In the genomic region with DNA sequence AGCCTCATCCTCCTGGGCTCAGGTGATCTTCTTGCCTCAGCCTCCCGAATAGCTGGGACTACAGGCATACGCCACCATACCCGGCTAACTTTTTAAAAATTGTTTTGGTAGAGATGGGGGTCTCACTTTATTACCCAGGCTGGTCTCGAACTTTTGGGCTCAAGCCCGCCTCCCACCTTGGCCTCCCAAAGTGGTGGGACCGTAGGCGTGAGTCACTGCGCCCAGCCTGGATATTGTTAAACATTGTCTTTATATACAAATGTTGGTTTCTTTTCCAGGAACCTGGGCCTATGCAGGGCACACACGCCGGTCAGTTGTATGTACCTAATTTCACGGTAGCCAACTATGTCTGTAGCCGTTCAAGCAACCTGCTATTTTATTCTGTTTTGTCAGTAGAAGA, we compare ENCODE assay signal across 14 cellular contexts.
DNase-seq lines count a peak whose midpoint lies in the region; ATAC-seq and TF ChIP-seq lines count a peak whose summit lies in the region.
"Had no signal": no experiment of that assay in that cellular context is flagged by ENCODE, and none has a peak within 500 bp of the region (broad histone marks: within the 10 kb centered on the region; RNA-seq: fewer than 3 reads in every experiment).

No MANE protein-coding gene starts in this region.

- ATAC-seq in SK-N-SH treated with all-trans-retinoic acid at 6 μM for 48 hours = no peak
- ATAC-seq in mucosa of descending colon = no peak
- ATAC-seq: stimulated activated naive B cell treated with anti-CD40 and anti-IgM and Interleukin-4, amounts not matched to agents 10 μg/mL and 1 μg/mL and 100 μg/mL, for 72 hours; WTC11 had no signal

- no peak for TF ChIP-seq RAD21 in SK-N-SH (IDR thresholded peaks at IDR 0.05; ENCODE audit: low read length)

- TF ChIP-seq EP300 in SK-N-SH (IDR thresholded peaks at IDR 0.05; ENCODE audit: borderline replicate concordance in 1 of 2, low read depth in 1 of 2, low read length in 1 of 2) = no peak

- H3K36me3 ChIP-seq in SK-N-SH (replicated peaks in 1 of 2; ENCODE audit: control insufficient read depth in 1 of 2, insufficient read depth in 2 of 2, low read length in 1 of 2) = peaks cover 6 to 38% of the 10 kb centered on the region in 2 experiments
- no peaks in the 10 kb centered on the region for H3K36me3 ChIP-seq in mucosa of descending colon (ENCODE audit: low read depth)
- peaks cover 21% of the 10 kb centered on the region for H3K36me3 ChIP-seq in thymus (ENCODE audit: control insufficient read depth, insufficient read depth)
- H3K36me3 ChIP-seq in Karpas-422 (ENCODE audit: insufficient read depth, low read length) = no peaks in the 10 kb centered on the region

- H3K4me2 ChIP-seq in SK-N-SH = peak overlapping the region; percentile 72
- H3K4me2 ChIP-seq in Karpas-422 (ENCODE audit: low read depth, low read length, poor library complexity, severe bottlenecking) = no peak overlapping the region

- CTCF ChIA-PET in SK-N-SH (lab: Yijun Ruan, JAX) = interaction anchor here (1.1 to 2.8 kb wide), 8 partner anchors 10 to 168 kb away, joined by 3 to 20 read pairs (median 5); a partner anchor contains a TSS

- DNase-seq in SK-N-SH = no peak
- no peak for DNase-seq in coronary artery (ENCODE audit: low spot score)
- DNase-seq in mucosa of descending colon = peak in 2 of 3 donors; percentile 17 to 27
- no peak for DNase-seq in 8988T
- no peak for DNase-seq in Ammon's horn (ENCODE audit: low spot score)
- DNase-seq in Karpas-422 = no peak
- DNase-seq: activated T-cell treated with anti-CD3 and anti-CD28 coated beads, Interleukin-2, amount 50 U/mL, for 48 hours; body of pancreas; NCI-H82; stimulated activated CD4-positive, alpha-beta T cell treated with anti-CD3 and anti-CD28 coated beads, Interleukin-2, amount 100 ng/mL, for 24 hours; stimulated activated naive B cell treated with anti-CD40 and anti-IgM and Interleukin-4, amounts not matched to agents 10 μg/mL and 1 μg/mL and 100 μg/mL, for 72 hours had no signal

- WGBS in SK-N-SH (ENCODE audit: low lambda C conversion rate) = 90% methylated on average over 12 of the region's 12 CpGs
- 98% methylated on average over 12 of the region's 12 CpGs for WGBS in thymus

- H3K27ac ChIP-seq in SK-N-SH (ENCODE audit: low read depth in 2 of 2, low read length in 1 of 2) (peak overlapping the region; percentile 90 to 99), coronary artery (peak overlapping the region; percentile 92 to 99), thymus (ENCODE audit: low read depth) (peak overlapping the region; percentile 39), Karpas-422 (ENCODE audit: low read length) (no peak overlapping the region)

- H3K9me3 ChIP-seq in SK-N-SH = no peaks in the 10 kb centered on the region
- no peaks in the 10 kb centered on the region for H3K9me3 ChIP-seq in mucosa of descending colon
- H3K9me3 ChIP-seq in thymus (ENCODE audit: control insufficient read depth) = peaks cover 1% of the 10 kb centered on the region
- H3K9me3 ChIP-seq in Karpas-422 (ENCODE audit: low read length) = no peaks in the 10 kb centered on the region
- H3K9me3 ChIP-seq: body of pancreas had no signal

- H3K4me1 ChIP-seq in SK-N-SH (ENCODE audit: control insufficient read depth in 1 of 2, insufficient read depth in 2 of 2, low read depth in 1 of 2, low read length in 1 of 2) = peaks cover 39 to 44% of the 10 kb centered on the region in 2 experiments
- H3K4me1 ChIP-seq in mucosa of descending colon (ENCODE audit: low read depth) = peaks cover 19% of the 10 kb centered on the region
- H3K4me1 ChIP-seq in thymus (ENCODE audit: control insufficient read depth, insufficient read depth, low read length) = peaks cover 11% of the 10 kb centered on the region
- H3K4me1 ChIP-seq in Karpas-422 (ENCODE audit: low read length) = no peaks in the 10 kb centered on the region

- H3K9ac ChIP-seq in SK-N-SH = peak overlapping the region; percentile 65
- H3K9ac ChIP-seq in Karpas-422 (ENCODE audit: low read length) = no peak overlapping the region

- H3K4me3 ChIP-seq in SK-N-SH (ENCODE audit: low read depth in 2 of 2, low read length in 1 of 2) (no peak overlapping the region), coronary artery (no peak overlapping the region), mucosa of descending colon (no peak overlapping the region), thymus (ENCODE audit: low read length) (no peak overlapping the region), Karpas-422 (ENCODE audit: low read length) (no peak overlapping the region)
- H3K4me3 ChIP-seq: body of pancreas had no signal

- H2AFZ ChIP-seq in SK-N-SH (ENCODE audit: low read depth) (no peak overlapping the region), Karpas-422 (ENCODE audit: low read length) (no peak overlapping the region)

- H3K27me3 ChIP-seq in SK-N-SH (ENCODE audit: insufficient read depth) (no peaks in the 10 kb centered on the region), thymus (ENCODE audit: control insufficient read depth, insufficient read depth) (no peaks in the 10 kb centered on the region), Karpas-422 (ENCODE audit: low read length) (no peaks in the 10 kb centered on the region)
- H3K27me3 ChIP-seq: body of pancreas had no signal

- H3K79me2 ChIP-seq in SK-N-SH (ENCODE audit: insufficient read depth) (peaks cover 68% of the 10 kb centered on the region), Karpas-422 (ENCODE audit: low read length) (no peaks in the 10 kb centered on the region)

- H4K20me1 ChIP-seq in SK-N-SH (ENCODE audit: insufficient read depth) = no peaks in the 10 kb centered on the region
- no peaks in the 10 kb centered on the region for H4K20me1 ChIP-seq in Karpas-422 (ENCODE audit: insufficient read depth, low read depth, low read length)

- H3K9me2 ChIP-seq in SK-N-SH (no peaks in the 10 kb centered on the region), Karpas-422 (replicated peaks; ENCODE audit: insufficient read depth, low read length) (no peaks in the 10 kb centered on the region)

- TF ChIP-seq CTCF in SK-N-SH (IDR thresholded peaks at IDR 0.05) (no peak), coronary artery (IDR thresholded peaks at IDR 0.05) (no peak), mucosa of descending colon (IDR thresholded peaks at IDR 0.05) (no peak)

- POLR2A ChIA-PET in SK-N-SH (lab: Yijun Ruan, JAX) = no interaction called here

- intact Hi-C loops in mucosa of descending colon (cut with DNase I, micrococcal nuclease) = no loop called here

- peaks cover 40% of the 10 kb centered on the region for H3F3A ChIP-seq in SK-N-SH (replicated peaks; ENCODE audit: insufficient read depth)

TF ChIP-seq in SK-N-SH, 30 proteins besides CTCF, POLR2A, EP300 and RAD21:
- TF ChIP-seq MXI1 (IDR thresholded peaks at IDR 0.05; ENCODE audit: low read depth, low read length) = no peak
- TF ChIP-seq, protein P1, sequence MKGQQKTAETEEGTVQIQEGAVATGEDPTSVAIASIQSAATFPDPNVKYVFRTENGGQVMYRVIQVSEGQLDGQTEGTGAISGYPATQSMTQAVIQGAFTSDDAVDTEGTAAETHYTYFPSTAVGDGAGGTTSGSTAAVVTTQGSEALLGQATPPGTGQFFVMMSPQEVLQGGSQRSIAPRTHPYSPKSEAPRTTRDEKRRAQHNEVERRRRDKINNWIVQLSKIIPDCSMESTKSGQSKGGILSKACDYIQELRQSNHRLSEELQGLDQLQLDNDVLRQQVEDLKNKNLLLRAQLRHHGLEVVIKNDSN (IDR thresholded peaks at IDR 0.05; ENCODE audit: borderline replicate concordance, low read depth) = no peak
- TF ChIP-seq, protein P2, sequence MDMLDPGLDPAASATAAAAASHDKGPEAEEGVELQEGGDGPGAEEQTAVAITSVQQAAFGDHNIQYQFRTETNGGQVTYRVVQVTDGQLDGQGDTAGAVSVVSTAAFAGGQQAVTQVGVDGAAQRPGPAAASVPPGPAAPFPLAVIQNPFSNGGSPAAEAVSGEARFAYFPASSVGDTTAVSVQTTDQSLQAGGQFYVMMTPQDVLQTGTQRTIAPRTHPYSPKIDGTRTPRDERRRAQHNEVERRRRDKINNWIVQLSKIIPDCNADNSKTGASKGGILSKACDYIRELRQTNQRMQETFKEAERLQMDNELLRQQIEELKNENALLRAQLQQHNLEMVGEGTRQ (IDR thresholded peaks at IDR 0.05; ENCODE audit: borderline replicate concordance, low read depth, low read length) = no peak

TF ChIP-seq in SK-N-SH treated with all-trans-retinoic acid at 6 μM for 48 hours, 23 proteins besides CTCF, POLR2A, EP300 and RAD21 (continues in another document):
- no peak for TF ChIP-seq RARB (CRISPR knock-in tag; IDR thresholded peaks at IDR 0.05)
- TF ChIP-seq GLIS3 (CRISPR knock-in tag; IDR thresholded peaks at IDR 0.05) = no peak
- no peak for TF ChIP-seq PPARA (CRISPR knock-in tag; IDR thresholded peaks at IDR 0.05; ENCODE audit: borderline replicate concordance)
- TF ChIP-seq ZFP3 (CRISPR knock-in tag; IDR thresholded peaks at IDR 0.05) = no peak
- no peak for TF ChIP-seq ZNF70 (CRISPR knock-in tag; IDR thresholded peaks at IDR 0.05)
- TF ChIP-seq OSR1 (CRISPR knock-in tag; IDR thresholded peaks at IDR 0.05) = no peak
- TF ChIP-seq ESRRG (CRISPR knock-in tag; IDR thresholded peaks at IDR 0.05) = no peak
- TF ChIP-seq, protein P3, sequence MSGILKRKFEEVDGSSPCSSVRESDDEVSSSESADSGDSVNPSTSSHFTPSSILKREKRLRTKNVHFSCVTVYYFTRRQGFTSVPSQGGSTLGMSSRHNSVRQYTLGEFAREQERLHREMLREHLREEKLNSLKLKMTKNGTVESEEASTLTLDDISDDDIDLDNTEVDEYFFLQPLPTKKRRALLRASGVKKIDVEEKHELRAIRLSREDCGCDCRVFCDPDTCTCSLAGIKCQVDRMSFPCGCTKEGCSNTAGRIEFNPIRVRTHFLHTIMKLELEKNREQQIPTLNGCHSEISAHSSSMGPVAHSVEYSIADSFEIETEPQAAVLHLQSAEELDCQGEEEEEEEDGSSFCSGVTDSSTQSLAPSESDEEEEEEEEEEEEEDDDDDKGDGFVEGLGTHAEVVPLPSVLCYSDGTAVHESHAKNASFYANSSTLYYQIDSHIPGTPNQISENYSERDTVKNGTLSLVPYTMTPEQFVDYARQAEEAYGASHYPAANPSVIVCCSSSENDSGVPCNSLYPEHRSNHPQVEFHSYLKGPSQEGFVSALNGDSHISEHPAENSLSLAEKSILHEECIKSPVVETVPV (CRISPR knock-in tag; IDR thresholded peaks at IDR 0.05) = no peak
- TF ChIP-seq, protein P4, sequence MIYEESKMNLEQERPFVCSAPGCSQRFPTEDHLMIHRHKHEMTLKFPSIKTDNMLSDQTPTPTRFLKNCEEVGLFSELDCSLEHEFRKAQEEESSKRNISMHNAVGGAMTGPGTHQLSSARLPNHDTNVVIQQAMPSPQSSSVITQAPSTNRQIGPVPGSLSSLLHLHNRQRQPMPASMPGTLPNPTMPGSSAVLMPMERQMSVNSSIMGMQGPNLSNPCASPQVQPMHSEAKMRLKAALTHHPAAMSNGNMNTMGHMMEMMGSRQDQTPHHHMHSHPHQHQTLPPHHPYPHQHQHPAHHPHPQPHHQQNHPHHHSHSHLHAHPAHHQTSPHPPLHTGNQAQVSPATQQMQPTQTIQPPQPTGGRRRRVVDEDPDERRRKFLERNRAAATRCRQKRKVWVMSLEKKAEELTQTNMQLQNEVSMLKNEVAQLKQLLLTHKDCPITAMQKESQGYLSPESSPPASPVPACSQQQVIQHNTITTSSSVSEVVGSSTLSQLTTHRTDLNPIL (CRISPR knock-in tag; IDR thresholded peaks at IDR 0.05; ENCODE audit: low read depth) = no peak
- TF ChIP-seq ZNF565 (CRISPR knock-in tag; conservative IDR thresholded peaks at IDR 0.05; ENCODE audit: low read depth) = no peak
- TF ChIP-seq SNAI2 (CRISPR knock-in tag; IDR thresholded peaks at IDR 0.05) = no peak

Comparison
In these comparisons a context has a peak if more than half of its experiments do, and no peak if none do; other contexts are left out.
1. DNase-seq: peak in mucosa of descending colon (2 of 3); none in SK-N-SH (single experiment), coronary artery (single experiment), 8988T (single experiment), Ammon's horn (single experiment) and Karpas-422 (single experiment).